In genomic region chr3:34067442-34068130, GRCh38 we compare ENCODE assay signal across 22 cellular contexts.
A peak's percentile ranks its signal among the peaks of the same experiment; 100 is the strongest.
DNase-seq lines count a peak whose midpoint lies in the region; ATAC-seq and TF ChIP-seq lines count a peak whose summit lies in the region.
"Had no signal": no experiment of that assay in that cellular context is flagged by ENCODE, and none has a peak within 500 bp of the region (broad histone marks: within the 10 kb centered on the region; RNA-seq: fewer than 3 reads in every experiment).

No MANE protein-coding gene starts in this region.

- no peaks in the 10 kb centered on the region for H4K20me1 ChIP-seq in OCI-LY7 (ENCODE audit: insufficient read depth, low read length)

- no peak overlapping the region for H2BK12ac ChIP-seq in neuronal stem cell (ENCODE audit: low read length)

- H3K27me3 ChIP-seq in ectodermal cell (ENCODE audit: control insufficient read depth, insufficient read depth, low read length, poor library complexity, severe bottlenecking) = no peaks in the 10 kb centered on the region
- H3K27me3 ChIP-seq in neuronal stem cell (ENCODE audit: control insufficient read depth in 3 of 3, insufficient read depth in 3 of 3, low read depth in 1 of 3, low read length in 3 of 3) = no peaks in the 10 kb centered on the region
- H3K27me3 ChIP-seq: Peyer's patch, SJCRH30, tibial artery had no signal

- POLR2A ChIA-PET in OCI-LY7 (lab: Charles Lee) = interaction anchor here (0.6 to 0.8 kb wide), 2 partner anchors 34 to 206 kb away, joined by 3 to 4 read pairs; no protein-coding TSS in a partner anchor

- H3K4me1 ChIP-seq in OCI-LY7 (ENCODE audit: insufficient read depth, low read length, poor library complexity, severe bottlenecking) (peaks cover 16% of the 10 kb centered on the region), ectodermal cell (ENCODE audit: control insufficient read depth, insufficient read depth, low read length) (peaks cover 24% of the 10 kb centered on the region), neuronal stem cell (ENCODE audit: control insufficient read depth in 2 of 2, insufficient read depth in 1 of 2, low read depth in 1 of 2, low read length in 2 of 2) (peaks cover 15 to 27% of the 10 kb centered on the region in 2 donors)
- H3K4me1 ChIP-seq: lower lobe of right lung, Peyer's patch, psoas muscle, tibial artery had no signal

- H3K79me2 ChIP-seq in OCI-LY7 (ENCODE audit: insufficient read depth, low read depth, low read length) = no peaks in the 10 kb centered on the region

- peak; percentile 36 for ATAC-seq in HG03060 (IDR thresholded peaks at IDR 0.05; ENCODE audit: low read depth, unreplicated experiment)
- no peak for ATAC-seq in HG03159 (IDR thresholded peaks at IDR 0.05; ENCODE audit: unreplicated experiment)
- ATAC-seq: activated CD4-positive, alpha-beta T cell treated with anti-CD3 and anti-CD28 coated beads for 36 hours; activated naive CD8-positive, alpha-beta T cell treated with anti-CD3 and anti-CD28 coated beads, Interleukin-2, amount 50 U/mL, for 24 hours; lower lobe of right lung; psoas muscle; T-cell had no signal

- no peaks in the 10 kb centered on the region for H3K79me1 ChIP-seq in neuronal stem cell (ENCODE audit: low read depth, low read length)

- H3K9me2 ChIP-seq in OCI-LY7 (ENCODE audit: insufficient read depth, low read length) = no peaks in the 10 kb centered on the region

- in situ Hi-C loops in ACHN (cut with HindIII; ENCODE audit: low pct_ligation_motif_present, low pct_unique_long_range_greater_than_20kb, low sequenced_read_pairs) = no loop called here

- H3K4me3 ChIP-seq in OCI-LY7 (ENCODE audit: low read depth, low read length, poor library complexity, severe bottlenecking) (no peak overlapping the region), ectodermal cell (ENCODE audit: insufficient read depth, low read depth, low read length) (no peak overlapping the region), neuronal stem cell (ENCODE audit: low read length in 2 of 2) (no peak overlapping the region)
- H3K4me3 ChIP-seq: coronary artery, lower lobe of right lung, Peyer's patch, psoas muscle, SJCRH30, tibial artery had no signal

- H3K18ac ChIP-seq in neuronal stem cell (ENCODE audit: low read length) = no peak overlapping the region

- H3K9me3 ChIP-seq in OCI-LY7 (ENCODE audit: low read length) = no peaks in the 10 kb centered on the region; the same call in 1 of the 2 replicates
- no peaks in the 10 kb centered on the region for H3K9me3 ChIP-seq in ectodermal cell (ENCODE audit: control insufficient read depth, low read length)
- no peaks in the 10 kb centered on the region for H3K9me3 ChIP-seq in neuronal stem cell (replicated peaks in 1 of 2; ENCODE audit: control insufficient read depth in 2 of 2, insufficient read depth in 1 of 2, low read depth in 1 of 2, low read length in 2 of 2)
- H3K9me3 ChIP-seq: lower lobe of right lung, Peyer's patch, psoas muscle, SJCRH30, tibial artery had no signal

- H3K36me3 ChIP-seq in OCI-LY7 (ENCODE audit: insufficient read depth, low read length) = no peaks in the 10 kb centered on the region
- no peaks in the 10 kb centered on the region for H3K36me3 ChIP-seq in ectodermal cell (ENCODE audit: control insufficient read depth, insufficient read depth, low read length)
- H3K36me3 ChIP-seq in neuronal stem cell (replicated peaks in 1 of 2; ENCODE audit: control insufficient read depth in 2 of 2, insufficient read depth in 2 of 2, low read length in 2 of 2) = no peaks in the 10 kb centered on the region
- H3K36me3 ChIP-seq: lower lobe of right lung, Peyer's patch, SJCRH30, tibial artery had no signal

- H3K9ac ChIP-seq in neuronal stem cell (ENCODE audit: low read depth, low read length, poor library complexity) = no peak overlapping the region

- TF ChIP-seq CTCF in OCI-LY7 (conservative IDR thresholded peaks at IDR 0.05; ENCODE audit: low read length) = no peak

- no peak overlapping the region for H2AK5ac ChIP-seq in neuronal stem cell (ENCODE audit: low read depth, low read length)

- H3K4ac ChIP-seq in neuronal stem cell (ENCODE audit: low read length) = no peak overlapping the region

- H3K4me2 ChIP-seq in OCI-LY7 (ENCODE audit: low read length) (no peak overlapping the region), neuronal stem cell (ENCODE audit: insufficient read depth, low read length, poor library complexity, severe bottlenecking) (no peak overlapping the region)

- no peak overlapping the region for H2BK120ac ChIP-seq in neuronal stem cell (ENCODE audit: low read depth, low read length)

- no peak overlapping the region for H3K14ac ChIP-seq in neuronal stem cell (ENCODE audit: low read length)

- H2BK15ac ChIP-seq in neuronal stem cell (ENCODE audit: low read length) = no peak overlapping the region

- no peak overlapping the region for H4K91ac ChIP-seq in neuronal stem cell (ENCODE audit: low read depth, low read length, poor library complexity)

- no peak overlapping the region for H3K23ac ChIP-seq in neuronal stem cell (ENCODE audit: low read depth, low read length, poor library complexity)

- CTCF ChIA-PET in OCI-LY7 (lab: Charles Lee; ENCODE audit: unreplicated experiment) = no interaction called here

- no peak overlapping the region for H4K8ac ChIP-seq in neuronal stem cell (ENCODE audit: low read depth, low read length)

- no TSS peak for BruUV-seq in OCI-LY7 (replicated peaks; lab: Mats Ljungman, UMichigan)

- WGBS in ectodermal cell, 2 experiments = 67 to 78% methylated on average over 7 of the region's 7 CpGs
- WGBS in neuronal stem cell (ENCODE audit: extremely low coverage in 2 of 2, insufficient read length in 2 of 2, insufficient replicate concordance in 1 of 2), 2 donors = 100% methylated on average over 1 of the region's 7 CpGs; no CpG with 5 or more reads in 1 of the 2 donors

- H3K27ac ChIP-seq in OCI-LY7 (ENCODE audit: low read depth, low read length, poor library complexity, severe bottlenecking) (no peak overlapping the region), ectodermal cell (ENCODE audit: insufficient read depth, low read depth, low read length, poor library complexity, severe bottlenecking) (peak overlapping the region; percentile 75), neuronal stem cell (replicated peaks; ENCODE audit: low read length) (peak overlapping the region; percentile 32)
- H3K27ac ChIP-seq: coronary artery, lower lobe of right lung, Peyer's patch, psoas muscle, tibial artery had no signal

- DNase-seq in OCI-LY7 (ENCODE audit: low spot score) (no peak), neuronal stem cell (ENCODE audit: low spot score) (no peak), ACHN (no peak)
- no peak for DNase-seq in activated CD4-positive, CD25-positive, alpha-beta regulatory T cell treated with anti-CD3 and anti-CD28 coated beads, Interleukin-2, amount 50 U/mL, for 72 hours
- DNase-seq: activated CD4-positive, alpha-beta T cell treated with anti-CD3 and anti-CD28 coated beads for 36 hours; activated CD8-positive, alpha-beta memory T cell treated with anti-CD3 and anti-CD28 coated beads for 24 hours; activated gamma-delta T cell treated with Interleukin-2 at 50 U/mL for 16 hours; activated naive CD8-positive, alpha-beta T cell treated with anti-CD3 and anti-CD28 coated beads, Interleukin-2, amount 50 U/mL, for 24 hours; activated T-cell treated with anti-CD3 and anti-CD28 coated beads, Interleukin-2, amount 50 U/mL, for 1 hour; lower lobe of right lung; NCI-H1930; NCI-H446; NK-92 treated with Interleukin-12 subunit alpha and Interleukin-12 subunit beta, amount 100 ng/mL, for 24 hours; Peyer's patch; psoas muscle; T-cell; tibial artery had no signal

- no peak overlapping the region for H2BK5ac ChIP-seq in neuronal stem cell (ENCODE audit: low read length)

- intact Hi-C loops in OCI-LY7 (cut with micrococcal nuclease; ENCODE audit: unreplicated experiment) = no loop called here

- H2AFZ ChIP-seq in OCI-LY7 (ENCODE audit: low read length) (peak overlapping the region; percentile 74), neuronal stem cell (ENCODE audit: low read length) (peak overlapping the region; percentile 57)
